1 cellular context compared by ENCODE assay signal in genomic region chr2:106272202-106272807, GRCh38.
TF ChIP-seq lines count a peak whose summit lies in the region.

No MANE protein-coding gene starts in this region.

TF ChIP-seq in GM23338, 12 proteins besides CTCF, POLR2A, EP300 and RAD21 (continued from another document):
- TF ChIP-seq, protein P1, sequence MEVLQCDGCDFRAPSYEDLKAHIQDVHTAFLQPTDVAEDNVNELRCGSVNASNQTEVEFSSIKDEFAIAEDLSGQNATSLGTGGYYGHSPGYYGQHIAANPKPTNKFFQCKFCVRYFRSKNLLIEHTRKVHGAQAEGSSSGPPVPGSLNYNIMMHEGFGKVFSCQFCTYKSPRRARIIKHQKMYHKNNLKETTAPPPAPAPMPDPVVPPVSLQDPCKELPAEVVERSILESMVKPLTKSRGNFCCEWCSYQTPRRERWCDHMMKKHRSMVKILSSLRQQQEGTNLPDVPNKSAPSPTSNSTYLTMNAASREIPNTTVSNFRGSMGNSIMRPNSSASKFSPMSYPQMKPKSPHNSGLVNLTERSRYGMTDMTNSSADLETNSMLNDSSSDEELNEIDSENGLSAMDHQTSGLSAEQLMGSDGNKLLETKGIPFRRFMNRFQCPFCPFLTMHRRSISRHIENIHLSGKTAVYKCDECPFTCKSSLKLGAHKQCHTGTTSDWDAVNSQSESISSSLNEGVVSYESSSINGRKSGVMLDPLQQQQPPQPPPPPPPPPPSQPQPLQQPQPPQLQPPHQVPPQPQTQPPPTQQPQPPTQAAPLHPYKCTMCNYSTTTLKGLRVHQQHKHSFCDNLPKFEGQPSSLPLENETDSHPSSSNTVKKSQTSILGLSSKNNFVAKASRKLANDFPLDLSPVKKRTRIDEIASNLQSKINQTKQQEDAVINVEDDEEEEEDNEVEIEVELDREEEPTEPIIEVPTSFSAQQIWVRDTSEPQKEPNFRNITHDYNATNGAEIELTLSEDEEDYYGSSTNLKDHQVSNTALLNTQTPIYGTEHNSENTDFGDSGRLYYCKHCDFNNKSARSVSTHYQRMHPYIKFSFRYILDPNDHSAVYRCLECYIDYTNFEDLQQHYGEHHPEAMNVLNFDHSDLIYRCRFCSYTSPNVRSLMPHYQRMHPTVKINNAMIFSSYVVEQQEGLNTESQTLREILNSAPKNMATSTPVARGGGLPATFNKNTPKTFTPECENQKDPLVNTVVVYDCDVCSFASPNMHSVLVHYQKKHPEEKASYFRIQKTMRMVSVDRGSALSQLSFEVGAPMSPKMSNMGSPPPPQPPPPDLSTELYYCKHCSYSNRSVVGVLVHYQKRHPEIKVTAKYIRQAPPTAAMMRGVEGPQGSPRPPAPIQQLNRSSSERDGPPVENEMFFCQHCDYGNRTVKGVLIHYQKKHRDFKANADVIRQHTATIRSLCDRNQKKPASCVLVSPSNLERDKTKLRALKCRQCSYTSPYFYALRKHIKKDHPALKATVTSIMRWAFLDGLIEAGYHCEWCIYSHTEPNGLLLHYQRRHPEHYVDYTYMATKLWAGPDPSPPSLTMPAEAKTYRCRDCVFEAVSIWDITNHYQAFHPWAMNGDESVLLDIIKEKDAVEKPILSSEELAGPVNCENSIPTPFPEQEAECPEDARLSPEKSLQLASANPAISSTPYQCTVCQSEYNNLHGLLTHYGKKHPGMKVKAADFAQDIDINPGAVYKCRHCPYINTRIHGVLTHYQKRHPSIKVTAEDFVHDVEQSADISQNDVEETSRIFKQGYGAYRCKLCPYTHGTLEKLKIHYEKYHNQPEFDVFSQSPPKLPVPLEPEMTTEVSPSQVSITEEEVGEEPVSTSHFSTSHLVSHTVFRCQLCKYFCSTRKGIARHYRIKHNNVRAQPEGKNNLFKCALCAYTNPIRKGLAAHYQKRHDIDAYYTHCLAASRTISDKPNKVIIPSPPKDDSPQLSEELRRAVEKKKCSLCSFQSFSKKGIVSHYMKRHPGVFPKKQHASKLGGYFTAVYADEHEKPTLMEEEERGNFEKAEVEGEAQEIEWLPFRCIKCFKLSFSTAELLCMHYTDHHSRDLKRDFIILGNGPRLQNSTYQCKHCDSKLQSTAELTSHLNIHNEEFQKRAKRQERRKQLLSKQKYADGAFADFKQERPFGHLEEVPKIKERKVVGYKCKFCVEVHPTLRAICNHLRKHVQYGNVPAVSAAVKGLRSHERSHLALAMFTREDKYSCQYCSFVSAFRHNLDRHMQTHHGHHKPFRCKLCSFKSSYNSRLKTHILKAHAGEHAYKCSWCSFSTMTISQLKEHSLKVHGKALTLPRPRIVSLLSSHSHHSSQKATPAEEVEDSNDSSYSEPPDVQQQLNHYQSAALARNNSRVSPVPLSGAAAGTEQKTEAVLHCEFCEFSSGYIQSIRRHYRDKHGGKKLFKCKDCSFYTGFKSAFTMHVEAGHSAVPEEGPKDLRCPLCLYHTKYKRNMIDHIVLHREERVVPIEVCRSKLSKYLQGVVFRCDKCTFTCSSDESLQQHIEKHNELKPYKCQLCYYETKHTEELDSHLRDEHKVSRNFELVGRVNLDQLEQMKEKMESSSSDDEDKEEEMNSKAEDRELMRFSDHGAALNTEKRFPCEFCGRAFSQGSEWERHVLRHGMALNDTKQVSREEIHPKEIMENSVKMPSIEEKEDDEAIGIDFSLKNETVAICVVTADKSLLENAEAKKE (CRISPR knock-in tag; IDR thresholded peaks at IDR 0.05): no peak
